ENCODE assay signal across 1 cellular context in genomic region chr10:24579911-24580310, GRCh38.
TF ChIP-seq lines count a peak whose summit lies in the region.

No MANE protein-coding gene starts in this region.

TF ChIP-seq in neural cell, 6 proteins besides CTCF, POLR2A, EP300 and RAD21:
- TF ChIP-seq REST (IDR thresholded peaks at IDR 0.05; ENCODE audit: borderline replicate concordance) (no peak), POLR2AphosphoS5 (IDR thresholded peaks at IDR 0.05) (peak; percentile 32)
